ENCODE assay signal across 8 cellular contexts in the genomic region with DNA sequence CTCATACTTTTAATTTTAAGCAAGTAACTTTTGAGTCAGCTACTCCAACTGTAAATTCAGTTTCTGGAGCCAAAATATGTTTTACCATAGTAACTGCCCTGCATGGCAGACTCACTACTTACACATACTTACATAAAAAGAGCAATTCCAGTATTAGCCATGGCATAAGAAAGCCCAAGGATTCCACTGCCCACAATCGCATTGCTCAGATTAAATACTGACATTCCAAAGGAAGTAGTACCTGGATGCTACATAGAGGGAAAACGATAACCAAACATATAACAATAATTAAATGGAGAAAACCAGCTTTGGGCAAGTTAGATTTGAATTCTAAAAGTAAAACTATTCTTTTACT.
A peak's percentile ranks its signal among the peaks of the same experiment; 100 is the strongest.
DNase-seq lines count a peak whose midpoint lies in the region; ATAC-seq and TF ChIP-seq lines count a peak whose summit lies in the region.

No MANE protein-coding gene starts in this region.

- H3K4me3 ChIP-seq in ACC112 (ENCODE audit: low read depth, low read length), result peak overlapping the region; percentile 99
- H3K4me3 ChIP-seq in KMS-11 (IDR thresholded peaks at IDR 0.05; ENCODE audit: insufficient read depth, low read depth, low read length), result no peak overlapping the region
- H3K4me3 ChIP-seq in muscle layer of colon (ENCODE audit: low read depth in 1 of 2, low read length in 2 of 2), result peak overlapping the region; percentile 89 to 99

- H2AFZ ChIP-seq in ACC112 (ENCODE audit: low read length, unreplicated experiment) (no peak overlapping the region), KMS-11 (ENCODE audit: low read depth) (no peak overlapping the region)

- H3K4me1 ChIP-seq in ACC112 (ENCODE audit: control insufficient read depth, insufficient read depth, low read length, unreplicated experiment), result peaks cover 48% of the 10 kb centered on the region
- H3K4me1 ChIP-seq in KMS-11 (ENCODE audit: low read depth, poor library complexity, severe bottlenecking), result peaks cover 61% of the 10 kb centered on the region
- peaks cover 52% of the 10 kb centered on the region for H3K4me1 ChIP-seq in muscle layer of colon (ENCODE audit: insufficient read depth, low read length)

- H3K9ac ChIP-seq in KMS-11 (peak overlapping the region; percentile 93; the same call in 1 of the 2 replicates), muscle layer of colon (ENCODE audit: low read length) (peak overlapping the region; percentile 88)

- ATAC-seq in HG03457 (IDR thresholded peaks at IDR 0.05; ENCODE audit: unreplicated experiment) (no peak), GM21619 (IDR thresholded peaks at IDR 0.05; ENCODE audit: unreplicated experiment) (no peak), HG03175 (IDR thresholded peaks at IDR 0.05; ENCODE audit: unreplicated experiment) (no peak)

- H4K20me1 ChIP-seq in KMS-11 (ENCODE audit: insufficient read depth), result 0 out of 2 replicates have a peak, but pooled peaks cover 8% of the 10 kb centered on the region

- no peak for TF ChIP-seq CTCF in KMS-11 (conservative IDR thresholded peaks at IDR 0.05; ENCODE audit: low read depth, low read length)

- H3K9me3 ChIP-seq in muscle layer of colon (ENCODE audit: low read length), result no peaks in the 10 kb centered on the region

- H3K36me3 ChIP-seq in ACC112 (ENCODE audit: insufficient read depth, low read length) (peaks cover 62% of the 10 kb centered on the region), KMS-11 (ENCODE audit: insufficient read depth) (peaks cover 38% of the 10 kb centered on the region), muscle layer of colon (ENCODE audit: insufficient read depth, low read length) (peaks cover 57% of the 10 kb centered on the region)

- peak overlapping the region; percentile 66 for H3K4me2 ChIP-seq in KMS-11

- peak overlapping the region; percentile 85 for H3K27ac ChIP-seq in ACC112 (ENCODE audit: low read depth, low read length)
- no peak overlapping the region; the same call in 1 of the 2 replicates for H3K27ac ChIP-seq in KMS-11
- peak overlapping the region; percentile 14 for H3K27ac ChIP-seq in caudate nucleus (ENCODE audit: low read depth, low read length)
- peak overlapping the region; percentile 99 for H3K27ac ChIP-seq in muscle layer of colon (ENCODE audit: low read depth, low read length)

- H3K27me3 ChIP-seq in ACC112 (ENCODE audit: insufficient read depth, low read length) (no peaks in the 10 kb centered on the region), KMS-11 (ENCODE audit: insufficient read depth, low read depth) (no peaks in the 10 kb centered on the region), muscle layer of colon (ENCODE audit: control insufficient read depth in 1 of 2, insufficient read depth in 2 of 2, low read length in 2 of 2) (no peaks in the 10 kb centered on the region)

- no peak for DNase-seq in caudate nucleus (lab: John Stamatoyannopoulos, UW)
- DNase-seq in GM19240 (ENCODE audit: insufficient read length, low spot score), result no peak

- H3K79me2 ChIP-seq in ACC112 (ENCODE audit: control insufficient read depth, insufficient read depth, low read length, unreplicated experiment), result peaks cover 85% of the 10 kb centered on the region
- H3K79me2 ChIP-seq in KMS-11 (ENCODE audit: insufficient read depth, low read depth), result peaks cover 62% of the 10 kb centered on the region
